ENCODE assay signal across 17 cellular contexts in genomic region chr2:105376789-105377231, GRCh38. TPM values are rescaled to one million over a fixed set of nuclear protein-coding genes. Genes with fewer than 3 reads are reported as not detected.
DNase-seq lines count a peak whose midpoint lies in the region; ATAC-seq, FAIRE-seq and TF ChIP-seq lines count a peak whose summit lies in the region.
"Had no signal": no experiment of that assay in that cellular context is flagged by ENCODE, and none has a peak within 500 bp of the region (broad histone marks: within the 10 kb centered on the region; RNA-seq: fewer than 3 reads in every experiment).

No MANE protein-coding gene starts in this region.

- H3K9me3 ChIP-seq in SJCRH30 (replicated peaks) (no peaks in the 10 kb centered on the region), kidney (ENCODE audit: control insufficient read depth in 1 of 2, low read length in 2 of 2) (no peaks in the 10 kb centered on the region)

- H3K4me1 ChIP-seq in foreskin keratinocyte (peaks cover 47% of the 10 kb centered on the region), SJCRH30 (no peaks in the 10 kb centered on the region), kidney (ENCODE audit: control insufficient read depth in 1 of 2, insufficient read depth in 1 of 2, low read depth in 1 of 2, low read length in 2 of 2) (peaks cover 10 to 20% of the 10 kb centered on the region in 2 donors)

- H3K27ac ChIP-seq in foreskin keratinocyte (no peak overlapping the region), SJCRH30 (no peak overlapping the region), kidney (ENCODE audit: low read depth in 2 of 2, low read length in 2 of 2) (no peak overlapping the region)

- DNase-seq in HT1080 (ENCODE audit: low read depth) (peak; percentile 41), astrocyte of the cerebellum (ENCODE audit: low read depth) (peak; percentile 58), foreskin keratinocyte (peak in 1 of 2 donors; percentile 77), skeletal muscle cell (ENCODE audit: low read depth) (peak; percentile 53), SJCRH30 (no peak), posterior vena cava (ENCODE audit: low spot score) (no peak), kidney (no peak), NCI-H1930 (lab: John Stamatoyannopoulos, UW) (no peak)
- DNase-seq: activated CD4-positive, alpha-beta T cell treated with anti-CD3 and anti-CD28 coated beads for 1 hour; activated naive CD8-positive, alpha-beta T cell treated with anti-CD3 and anti-CD28 coated beads for 36 hours; activated T-cell treated with anti-CD3 and anti-CD28 coated beads for 4 hours; CD4-positive, CD25-positive, alpha-beta regulatory T cell; glutamatergic neuron; naive thymus-derived CD8-positive, alpha-beta T cell; NCI-H1417; T-cell had no signal

- H3K27me3 ChIP-seq in foreskin keratinocyte, result no peaks in the 10 kb centered on the region
- no peaks in the 10 kb centered on the region for H3K27me3 ChIP-seq in SJCRH30

- in situ Hi-C loops in astrocyte of the cerebellum (cut with HindIII; ENCODE audit: low sequenced_read_pairs), result no loop called here

- peak; percentile 36 for ATAC-seq in foreskin keratinocyte
- ATAC-seq: naive thymus-derived CD8-positive, alpha-beta T cell; T-cell had no signal

- H3K36me3 ChIP-seq in SJCRH30 (peaks cover 15% of the 10 kb centered on the region), kidney (ENCODE audit: control insufficient read depth in 1 of 2, insufficient read depth in 2 of 2, low read length in 2 of 2) (no peaks in the 10 kb centered on the region)

- FAIRE-seq in kidney (lab: Jason Lieb, UNC), result no peak

- no peak overlapping the region for H3K9ac ChIP-seq in kidney (ENCODE audit: low read length in 2 of 2)

- H3K4me3 ChIP-seq in astrocyte of the cerebellum (ENCODE audit: low read depth, low read length) (no peak overlapping the region), skeletal muscle cell (ENCODE audit: low read depth, low read length) (no peak overlapping the region), SJCRH30 (no peak overlapping the region), kidney (ENCODE audit: low read length in 2 of 2) (no peak overlapping the region)
- H3K4me3 ChIP-seq: skin epidermis had no signal

- intact Hi-C loops in posterior vena cava (cut with DNase I) (loop anchor here in 1 of 2 donors (10.0 kb wide), 1 partner anchor 138 kb away; no protein-coding TSS in a partner anchor), kidney (cut with DNase I) (no loop called here)

- no peak for TF ChIP-seq CTCF in astrocyte of the cerebellum (IDR thresholded peaks at IDR 0.05; ENCODE audit: low read depth, low read length, missing control alignments)
- TF ChIP-seq CTCF in foreskin keratinocyte (conservative IDR thresholded peaks at IDR 0.05), result no peak
- TF ChIP-seq CTCF in kidney (IDR thresholded peaks at IDR 0.05; ENCODE audit: borderline replicate concordance, extremely low read depth, insufficient read depth), result no peak

RNA-seq across cellular contexts. Expression of gene FHL2, which starts 22.0 kb away (rescaled TPM):
- total RNA-seq in HT1080 (2014; rRNA removed; shearing (Covaris generic)), result 155 and 198 TPM in 2 replicates
- polyA plus RNA-seq in HT1080 (2015; cell fraction: cytosol; rRNA removed), result 439 and 452 TPM in 2 replicates
- polyA plus RNA-seq in HT1080 (2015; cell fraction: nucleus; rRNA removed), result 239 and 277 TPM in 2 replicates
- total RNA-seq in foreskin keratinocyte (85.9 and 110 TPM in 2 replicates), posterior vena cava (100 to 1,000 TPM; 119 to 126 TPM), kidney (75.9 TPM)
- polyA plus RNA-seq in foreskin keratinocyte (92.7 and 112 TPM in 2 replicates), kidney (ENCODE audit: insufficient read depth, low read depth, low replicate concordance) (23.4 TPM)
- 27.4 and 30.7 TPM in 2 replicates for total RNA-seq in SJCRH30 (2014; rRNA removed; shearing (Covaris generic))
- total RNA-seq: naive thymus-derived CD8-positive, alpha-beta T cell had no signal

RNA-seq across cellular contexts. Expression of gene C2orf49, which starts 39.5 kb away (rescaled TPM):
- 9.1 and 14.5 TPM in 2 replicates for total RNA-seq in HT1080 (2014; rRNA removed; shearing (Covaris generic))
- polyA plus RNA-seq in HT1080 (2015; cell fraction: cytosol; rRNA removed), result 12.9 and 18.2 TPM in 2 replicates
- polyA plus RNA-seq in HT1080 (2015; cell fraction: nucleus; rRNA removed), result 11.4 and 19.7 TPM in 2 replicates
- 16.7 and 18.4 TPM in 2 replicates for total RNA-seq in foreskin keratinocyte
- 11.1 and 13.2 TPM in 2 replicates for polyA plus RNA-seq in foreskin keratinocyte
- total RNA-seq in SJCRH30 (2014; rRNA removed; shearing (Covaris generic)), result 19.6 and 21.6 TPM in 2 replicates
- 10 to 100 TPM; 12.7 to 14.0 TPM for total RNA-seq in posterior vena cava
- total RNA-seq in kidney, result 15.0 TPM
- 6.8 TPM for polyA plus RNA-seq in kidney (ENCODE audit: insufficient read depth, low read depth, low replicate concordance)

RNA-seq across cellular contexts. Expression of gene TGFBRAP1, which starts 47.3 kb away (rescaled TPM):
- 31.1 and 37.7 TPM in 2 replicates for total RNA-seq in HT1080 (2014; rRNA removed; shearing (Covaris generic))
- 19.2 and 21.0 TPM in 2 replicates for polyA plus RNA-seq in HT1080 (2015; cell fraction: cytosol; rRNA removed)
- 17.4 and 20.1 TPM in 2 replicates for polyA plus RNA-seq in HT1080 (2015; cell fraction: nucleus; rRNA removed)
- total RNA-seq in foreskin keratinocyte (15.7 and 18.8 TPM in 2 replicates), posterior vena cava (10 to 100 TPM; 16.1 to 18.8 TPM), kidney (25.8 TPM)
- polyA plus RNA-seq in foreskin keratinocyte (5.8 and 7.4 TPM in 2 replicates), kidney (ENCODE audit: insufficient read depth, low read depth, low replicate concordance) (6.7 TPM)
- 18.7 and 19.5 TPM in 2 replicates for total RNA-seq in SJCRH30 (2014; rRNA removed; shearing (Covaris generic))

Comparison
In these comparisons a context has a peak if more than half of its experiments do, and no peak if none do; other contexts are left out.
1. DNase-seq: peak in HT1080 (single experiment), astrocyte of the cerebellum (single experiment) and skeletal muscle cell (single experiment); none in SJCRH30 (0 of 2), posterior vena cava (single experiment), kidney (single experiment) and NCI-H1930 (0 of 2).